Comparison of ENCODE assay signal across 17 cellular contexts in the genomic region with DNA sequence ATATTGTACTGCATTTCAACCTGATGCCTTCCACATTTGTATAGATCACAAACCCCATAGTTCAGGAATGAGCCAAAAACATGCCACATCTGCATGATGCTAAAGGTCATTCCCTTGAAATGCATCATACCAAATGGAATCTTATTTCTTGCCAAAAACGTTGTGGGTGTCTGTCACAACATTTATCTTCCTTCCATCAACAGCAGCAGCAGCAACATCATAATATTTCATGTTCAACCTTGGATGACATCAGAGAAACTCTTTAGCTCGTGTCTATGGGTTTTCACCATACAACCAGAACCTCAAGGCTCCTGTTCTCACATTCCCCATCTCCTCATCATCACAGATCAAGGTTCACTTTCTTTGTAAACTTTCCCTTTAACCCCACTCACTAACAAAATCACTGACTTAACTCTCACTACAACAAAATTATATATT.
DNase-seq lines count a peak whose midpoint lies in the region; TF ChIP-seq lines count a peak whose summit lies in the region.
"Had no signal": no experiment of that assay in that cellular context is flagged by ENCODE, and none has a peak within 500 bp of the region (broad histone marks: within the 10 kb centered on the region; RNA-seq: fewer than 3 reads in every experiment).

No MANE protein-coding gene starts in this region.

- no peak overlapping the region for H3K4me3 ChIP-seq in skeletal muscle cell (ENCODE audit: low read depth, low read length)
- no peak overlapping the region for H3K4me3 ChIP-seq in Peyer's patch
- H3K4me3 ChIP-seq in esophagus muscularis mucosa: no peak overlapping the region
- no peak overlapping the region for H3K4me3 ChIP-seq in coronary artery
- H3K4me3 ChIP-seq: K562 had no signal

- no peak for TF ChIP-seq EP300 in esophagus muscularis mucosa (IDR thresholded peaks at IDR 0.05)

- intact Hi-C loops in esophagus muscularis mucosa (cut with DNase I): loop anchor here (10.0 kb wide), 1 partner anchor 54 kb away; no protein-coding TSS in a partner anchor

- H3K27me3 ChIP-seq in Peyer's patch (no peaks in the 10 kb centered on the region), esophagus muscularis mucosa (no peaks in the 10 kb centered on the region)

- TF ChIP-seq POLR2A in Peyer's patch (IDR thresholded peaks at IDR 0.05) (no peak), esophagus muscularis mucosa (IDR thresholded peaks at IDR 0.05; ENCODE audit: low read depth) (no peak)

- H3K4me1 ChIP-seq in Peyer's patch (no peaks in the 10 kb centered on the region), esophagus muscularis mucosa (no peaks in the 10 kb centered on the region)

- peak; percentile 96 for DNase-seq in EL
- peak; percentile 7 for DNase-seq in RKO (ENCODE audit: low spot score)
- DNase-seq in fibroblast of gingiva (ENCODE audit: low read depth): peak; percentile 87
- DNase-seq in skeletal muscle cell (ENCODE audit: low read depth): peak; percentile 96
- DNase-seq in Peyer's patch: no peak
- DNase-seq in esophagus muscularis mucosa (ENCODE audit: extremely low spot score): no peak
- DNase-seq in coronary artery (ENCODE audit: low spot score): no peak
- DNase-seq in COR-L47 (lab: John Stamatoyannopoulos, UW): no peak
- DNase-seq: activated CD4-positive, alpha-beta T cell treated with anti-CD3 and anti-CD28 coated beads, Interleukin-2, amount 10 ng/mL, durations not matched to agents 24 days and 14 days; activated T-cell treated with anti-CD3 and anti-CD28 coated beads, Interleukin-2, amount 50 U/mL, for 4 hours; aorta; effector memory CD8-positive, alpha-beta T cell; left ventricle myocardium superior; NCI-H1694; NCI-H510A treated with DMSO at 0.1 percent for 48 hours; stimulated activated naive B cell treated with anti-CD40 and anti-IgM and Interleukin-4, amounts not matched to agents 10 μg/mL and 1 μg/mL and 100 μg/mL, for 72 hours had no signal

- TF ChIP-seq CTCF in Peyer's patch (IDR thresholded peaks at IDR 0.05): no peak
- TF ChIP-seq CTCF in esophagus muscularis mucosa (IDR thresholded peaks at IDR 0.05): no peak
- no peak for TF ChIP-seq CTCF in coronary artery (IDR thresholded peaks at IDR 0.05)

- H3K27ac ChIP-seq in Peyer's patch (no peak overlapping the region), esophagus muscularis mucosa (replicated peaks in 1 of 4) (no peak overlapping the region), coronary artery (no peak overlapping the region)

- no peaks in the 10 kb centered on the region for H3K9me3 ChIP-seq in Peyer's patch
- peaks cover 0 to 7% (median 0%) of the 10 kb centered on the region in 4 donors for H3K9me3 ChIP-seq in esophagus muscularis mucosa

- WGBS in esophagus muscularis mucosa: 24% methylated on average over 2 of the region's 2 CpGs

- H3K36me3 ChIP-seq in Peyer's patch: no peaks in the 10 kb centered on the region
- no peaks in the 10 kb centered on the region for H3K36me3 ChIP-seq in esophagus muscularis mucosa

Comparison
In these comparisons a context has a peak if more than half of its experiments do, and no peak if none do; other contexts are left out.
1. DNase-seq: peak in EL (single experiment), RKO (single experiment), fibroblast of gingiva (single experiment) and skeletal muscle cell (single experiment); none in Peyer's patch (0 of 3), esophagus muscularis mucosa (single experiment), coronary artery (single experiment) and COR-L47 (single experiment).